ENCODE assay signal across 28 cellular contexts in the genomic region with DNA sequence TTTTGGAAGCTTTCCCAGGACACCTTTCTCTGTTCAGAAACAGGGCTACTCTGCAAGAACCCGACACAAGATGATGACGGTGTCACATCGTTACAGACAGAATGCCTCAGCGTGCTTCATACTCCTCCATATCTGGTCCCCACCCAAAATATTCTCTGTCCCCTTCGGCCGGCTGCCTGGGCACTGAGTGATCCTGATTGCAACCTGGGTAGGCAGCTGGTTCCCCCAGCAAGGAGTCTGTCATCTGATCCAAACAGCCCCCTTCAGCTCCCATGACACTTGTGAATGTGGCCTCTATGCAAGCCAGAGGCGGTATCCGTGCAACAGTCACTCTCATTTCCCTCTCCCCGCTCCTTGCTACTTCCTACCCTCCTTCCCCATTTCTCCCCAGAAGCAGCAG.
"Had no signal": no experiment of that assay in that cellular context is flagged by ENCODE, and none has a peak within 500 bp of the region (broad histone marks: within the 10 kb centered on the region; RNA-seq: fewer than 3 reads in every experiment).

No MANE protein-coding gene starts in this region.

- H3K36me3 Mint-ChIP-seq: immature natural killer cell; mesothelial cell of epicardium; naive B cell; natural killer cell; neural progenitor cell; stimulated activated memory B cell treated with anti-CD40 and anti-IgM and Interleukin-4, amounts not matched to agents 10 μg/mL and 1 μg/mL and 100 μg/mL, for 72 hours; type B pancreatic cell had no signal

- H3K4me1 Mint-ChIP-seq: immature natural killer cell; naive B cell; natural killer cell; stimulated activated memory B cell treated with anti-CD40 and anti-IgM and Interleukin-4, amounts not matched to agents 10 μg/mL and 1 μg/mL and 100 μg/mL, for 72 hours; stimulated activated naive CD8-positive, alpha-beta T cell treated with anti-CD3 and anti-CD28 coated beads, Interleukin-15, amount 100 ng/mL, for 72 hours had no signal

- DNase-seq: hypothalamus; immature natural killer cell; kidney; left colon; left lung; lower lobe of right lung; mammary epithelial cell; mesenchymal stem cell; naive B cell; natural killer cell; nephron progenitor cell; psoas muscle; right lobe of liver; stimulated activated CD4-positive, alpha-beta T cell treated with anti-CD3 and anti-CD28 coated beads, Interleukin-1b, Interleukin-23, amount 100 ng/mL, for 48 hours; stimulated activated CD4-positive, alpha-beta T cell treated with anti-CD3 and anti-CD28 coated beads, Interleukin-2, amount 100 ng/mL, for 48 hours; stimulated activated CD4-positive, alpha-beta T cell treated with anti-CD3 and anti-CD28 coated beads, Interleukin-4, amount 100 ng/mL, for 4 hours; stimulated activated CD8-positive, alpha-beta memory T cell treated with anti-CD3 and anti-CD28 coated beads, Interleukin-4, amount 100 ng/mL, for 48 hours; stimulated activated naive CD4-positive, alpha-beta T cell treated with Interleukin-2 at 50 U/mL for 16 hours; stimulated activated naive CD8-positive, alpha-beta T cell treated with anti-CD3 and anti-CD28 coated beads, Interleukin-15, amount 100 ng/mL, for 72 hours; substantia nigra; uterus had no signal

- H3K27ac ChIP-seq: left lung, lower lobe of right lung, neural progenitor cell, parathyroid adenoma, psoas muscle, right lobe of liver, tibial nerve, uterus had no signal

- H3K9me3 Mint-ChIP-seq: mesothelial cell of epicardium; naive B cell; natural killer cell; neural progenitor cell; stimulated activated memory B cell treated with anti-CD40 and anti-IgM and Interleukin-4, amounts not matched to agents 10 μg/mL and 1 μg/mL and 100 μg/mL, for 72 hours; stimulated activated naive CD8-positive, alpha-beta T cell treated with anti-CD3 and anti-CD28 coated beads, Interleukin-15, amount 100 ng/mL, for 72 hours; type B pancreatic cell had no signal

- H3K4me1 ChIP-seq: left lung, lower lobe of right lung, parathyroid adenoma, psoas muscle, right lobe of liver, tibial nerve, uterus had no signal

- H3K4me3 ChIP-seq: left lung, lower lobe of right lung, neural progenitor cell, psoas muscle, right lobe of liver, smooth muscle cell, tibial nerve, uterus had no signal

- H3K27me3 ChIP-seq: neural progenitor cell, right lobe of liver, tibial nerve, uterus had no signal

- H3K4me3 Mint-ChIP-seq: immature natural killer cell; mesothelial cell of epicardium; naive B cell; natural killer cell; nephron progenitor cell; neural progenitor cell; stimulated activated memory B cell treated with anti-CD40 and anti-IgM and Interleukin-4, amounts not matched to agents 10 μg/mL and 1 μg/mL and 100 μg/mL, for 72 hours; stimulated activated naive CD8-positive, alpha-beta T cell treated with anti-CD3 and anti-CD28 coated beads, Interleukin-15, amount 100 ng/mL, for 72 hours; type B pancreatic cell had no signal

- H3K9me3 ChIP-seq: left lung, lower lobe of right lung, psoas muscle, right lobe of liver, tibial nerve, uterus had no signal

- H3K27ac Mint-ChIP-seq: immature natural killer cell; mesothelial cell of epicardium; naive B cell; natural killer cell; neural progenitor cell; stimulated activated memory B cell treated with anti-CD40 and anti-IgM and Interleukin-4, amounts not matched to agents 10 μg/mL and 1 μg/mL and 100 μg/mL, for 72 hours; stimulated activated naive CD8-positive, alpha-beta T cell treated with anti-CD3 and anti-CD28 coated beads, Interleukin-15, amount 100 ng/mL, for 72 hours; type B pancreatic cell had no signal

- ATAC-seq: left colon; left lung; lower lobe of right lung; natural killer cell; psoas muscle; right lobe of liver; stimulated activated memory B cell treated with anti-CD40 and anti-IgM and Interleukin-4, amounts not matched to agents 10 μg/mL and 1 μg/mL and 100 μg/mL, for 72 hours; stimulated activated naive CD8-positive, alpha-beta T cell treated with anti-CD3 and anti-CD28 coated beads, Interleukin-15, amount 100 ng/mL, for 72 hours had no signal

- H3K36me3 ChIP-seq: left lung, lower lobe of right lung, neural progenitor cell, right lobe of liver, tibial nerve, uterus had no signal
